ENCODE assay signal across 18 cellular contexts in the genomic region with DNA sequence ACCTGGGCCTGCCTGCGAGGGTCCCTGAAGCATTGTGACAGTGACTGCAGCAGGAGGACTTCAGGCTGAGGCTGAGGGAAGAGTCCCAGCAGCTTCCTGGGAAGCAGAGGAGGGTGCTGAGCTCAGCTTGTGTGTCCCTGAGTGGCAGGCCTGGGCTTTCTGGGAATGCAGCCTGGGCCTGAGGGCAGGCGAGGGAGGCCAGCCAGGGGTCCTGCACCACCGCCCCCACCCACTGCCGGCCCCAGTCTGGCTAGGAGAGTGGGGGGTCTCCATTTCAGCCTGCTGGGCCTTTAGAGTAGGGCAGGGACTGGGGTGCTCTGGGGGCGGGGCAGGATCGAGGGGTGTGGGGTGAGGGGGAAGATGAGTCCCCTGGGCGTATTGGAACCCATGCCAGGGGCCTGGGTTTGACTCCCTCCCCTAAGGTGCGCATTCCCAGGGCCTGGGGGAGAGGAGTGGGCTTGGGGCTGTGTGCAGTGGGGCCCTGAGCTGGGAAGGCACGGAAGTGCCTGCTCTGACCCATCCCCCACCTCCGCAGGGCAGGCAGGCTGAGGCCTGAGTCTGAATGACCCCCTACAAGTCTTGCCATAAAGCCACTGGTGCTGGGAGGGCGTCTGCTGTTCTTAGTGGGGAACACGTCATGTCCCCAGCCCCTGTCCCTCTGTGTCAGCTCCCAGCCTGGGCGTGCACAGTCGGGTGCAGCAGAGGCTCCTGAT. TPM values are rescaled to one million over a fixed set of nuclear protein-coding genes. Genes with fewer than 3 reads are reported as not detected.
DNase-seq lines count a peak whose midpoint lies in the region; ATAC-seq and TF ChIP-seq lines count a peak whose summit lies in the region.
"Had no signal": no experiment of that assay in that cellular context is flagged by ENCODE, and none has a peak within 500 bp of the region (broad histone marks: within the 10 kb centered on the region; RNA-seq: fewer than 3 reads in every experiment).

No MANE protein-coding gene starts in this region.

- H2AFZ ChIP-seq in smooth muscle cell (ENCODE audit: low read depth): no peak overlapping the region

- no peak overlapping the region for H3K27ac Mint-ChIP-seq in naive thymus-derived CD8-positive, alpha-beta T cell

- no peak for ATAC-seq in naive thymus-derived CD8-positive, alpha-beta T cell
- no peak for ATAC-seq in GM19452 (IDR thresholded peaks at IDR 0.05; ENCODE audit: unreplicated experiment)
- no peak for ATAC-seq in GM21786 (IDR thresholded peaks at IDR 0.05; ENCODE audit: unreplicated experiment)
- ATAC-seq: esophagus mucosa, pancreas had no signal

- peak overlapping the region; percentile 14; the same call in 1 of the 2 replicates for H3K27ac ChIP-seq in VCaP
- peak overlapping the region; percentile 98 for H3K27ac ChIP-seq in smooth muscle cell (ENCODE audit: low read depth)
- H3K27ac ChIP-seq in ovary: no peak overlapping the region
- H3K27ac ChIP-seq: pancreas had no signal

- DNase-seq in H7 (peak; percentile 77), islet precursor cell (peak; percentile 87), smooth muscle cell (lab: John Stamatoyannopoulos, UW; ENCODE audit: unreplicated experiment) (no peak), ovary (no peak)
- DNase-seq in naive thymus-derived CD8-positive, alpha-beta T cell: no peak
- DNase-seq: activated CD4-positive, CD25-positive, alpha-beta regulatory T cell; activated CD8-positive, alpha-beta memory T cell treated with anti-CD3 and anti-CD28 coated beads, Interleukin-2, amount 50 U/mL, for 48 hours; activated naive CD8-positive, alpha-beta T cell treated with anti-CD3 and anti-CD28 coated beads, Interleukin-2, amount 10 ng/mL, durations not matched to agents 7 days and 5 days; BE2C; DMS53; NCI-H2227 treated with DMSO at 0.1 percent for 48 hours; pancreas; stimulated activated CD4-positive, alpha-beta T cell treated with anti-CD3 and anti-CD28 coated beads, Interleukin-12 subunit alpha, Interleukin-12 subunit beta, amount 100 ng/mL, for 4 hours had no signal

- peaks cover 0 to 6% (median 0%) of the 10 kb centered on the region in 5 donors for H3K27me3 Mint-ChIP-seq in naive thymus-derived CD8-positive, alpha-beta T cell

- H3K9ac ChIP-seq in smooth muscle cell (ENCODE audit: low read depth): peak overlapping the region; percentile 37

- H3K27me3 ChIP-seq in H7 (ENCODE audit: control insufficient read depth, insufficient read depth, low read length) (no peaks in the 10 kb centered on the region), smooth muscle cell (ENCODE audit: low read depth) (no peaks in the 10 kb centered on the region), ovary (no peaks in the 10 kb centered on the region)
- H3K27me3 ChIP-seq: BE2C, pancreas had no signal

- no peaks in the 10 kb centered on the region for H3K36me3 Mint-ChIP-seq in naive thymus-derived CD8-positive, alpha-beta T cell
- H3K36me3 Mint-ChIP-seq: activated naive CD8-positive, alpha-beta T cell treated with anti-CD3 and anti-CD28 coated beads, Interleukin-2, amount 10 ng/mL, durations not matched to agents 7 days and 5 days had no signal

- H3K4me2 ChIP-seq in smooth muscle cell: peak overlapping the region; percentile 8

- H4K20me1 ChIP-seq in smooth muscle cell (ENCODE audit: low read depth): no peaks in the 10 kb centered on the region

- no peaks in the 10 kb centered on the region for H3F3A ChIP-seq in smooth muscle cell (ENCODE audit: low read depth)

- no peaks in the 10 kb centered on the region for H3K9me3 Mint-ChIP-seq in naive thymus-derived CD8-positive, alpha-beta T cell
- H3K9me3 Mint-ChIP-seq: activated naive CD8-positive, alpha-beta T cell treated with anti-CD3 and anti-CD28 coated beads, Interleukin-2, amount 10 ng/mL, durations not matched to agents 7 days and 5 days had no signal

- POLR2A ChIA-PET in naive thymus-derived CD8-positive, alpha-beta T cell (lab: Charles Lee): no interaction called here

- peaks cover 13% of the 10 kb centered on the region for H3K4me1 ChIP-seq in smooth muscle cell (ENCODE audit: low read depth)
- H3K4me1 ChIP-seq in ovary (ENCODE audit: insufficient read depth): peaks cover 4% of the 10 kb centered on the region

- no peaks in the 10 kb centered on the region for H3K79me2 ChIP-seq in smooth muscle cell (ENCODE audit: low read depth)

- H3K36me3 ChIP-seq in H7 (replicated peaks; ENCODE audit: control insufficient read depth, insufficient read depth, low read length) (no peaks in the 10 kb centered on the region), smooth muscle cell (ENCODE audit: low read depth) (no peaks in the 10 kb centered on the region), ovary (no peaks in the 10 kb centered on the region)
- H3K36me3 ChIP-seq: BE2C, pancreas had no signal

- no peak for TF ChIP-seq EP300 in ovary (IDR thresholded peaks at IDR 0.05)

- H3K4me3 ChIP-seq in H7 (ENCODE audit: insufficient read depth, low read depth, low read length) (no peak overlapping the region), smooth muscle cell (no peak overlapping the region), ovary (no peak overlapping the region)
- H3K4me3 ChIP-seq: pancreas had no signal

- WGBS in smooth muscle cell (ENCODE audit: low lambda C conversion rate): 56% methylated on average over 9 of the region's 14 CpGs
- WGBS in ovary, 3 donors: 83 to 89% (median 89%) methylated on average over 14 of the region's 14 CpGs

- no peak overlapping the region for H3K4me3 Mint-ChIP-seq in naive thymus-derived CD8-positive, alpha-beta T cell
- H3K4me3 Mint-ChIP-seq: activated naive CD8-positive, alpha-beta T cell treated with anti-CD3 and anti-CD28 coated beads, Interleukin-2, amount 10 ng/mL, durations not matched to agents 7 days and 5 days had no signal

- no peaks in the 10 kb centered on the region for H3K4me1 Mint-ChIP-seq in naive thymus-derived CD8-positive, alpha-beta T cell
- H3K4me1 Mint-ChIP-seq: activated naive CD8-positive, alpha-beta T cell treated with anti-CD3 and anti-CD28 coated beads, Interleukin-2, amount 10 ng/mL, durations not matched to agents 7 days and 5 days had no signal

- no peak for TF ChIP-seq CTCF in VCaP (conservative IDR thresholded peaks at IDR 0.05)
- no peak for TF ChIP-seq CTCF in smooth muscle cell (IDR thresholded peaks at IDR 0.05; ENCODE audit: borderline replicate concordance, insufficient read depth, poor library complexity, severe bottlenecking)
- TF ChIP-seq CTCF in ovary (IDR thresholded peaks at IDR 0.05): no peak

- H3K9me3 ChIP-seq in smooth muscle cell (replicated peaks; ENCODE audit: low read depth) (no peaks in the 10 kb centered on the region), ovary (no peaks in the 10 kb centered on the region)
- H3K9me3 ChIP-seq: BE2C, pancreas had no signal

- intact Hi-C loops in ovary (cut with DNase I): no loop called here

- no peak for TF ChIP-seq POLR2A in ovary (IDR thresholded peaks at IDR 0.05)

RNA-seq across cellular contexts. Expression of gene KRT80, which starts 46.4 kb away (rescaled TPM):
- total RNA-seq in H7 (2014; rRNA removed; shearing (Covaris generic)): not detected in 2 replicates
- total RNA-seq in smooth muscle cell (6.7 and 11.7 TPM in 2 replicates), ovary (10 to 100 TPM in 1 of 7 donors, 1 to 10 TPM in 2, under 1 TPM in 3, not detected in 1; 0.05 to 13.2 (median 0.99) TPM)
- polyA plus RNA-seq in smooth muscle cell (5.1 and 6.6 TPM in 2 replicates), ovary (1 to 10 TPM in 1 of 2 donors, under 1 TPM in 1; 0.11 to 6.2 TPM)
- total RNA-seq in naive thymus-derived CD8-positive, alpha-beta T cell: not detected
- not detected for polyA plus RNA-seq in naive thymus-derived CD8-positive, alpha-beta T cell
- total RNA-seq: activated naive CD8-positive, alpha-beta T cell treated with anti-CD3 and anti-CD28 coated beads, Interleukin-2, amount 10 ng/mL, durations not matched to agents 7 days and 5 days; subcutaneous adipose tissue had no signal

Comparison
In these comparisons a context has a peak if more than half of its experiments do, and no peak if none do; other contexts are left out.
1. DNase-seq: peak in H7 (single experiment) and islet precursor cell (single experiment); none in smooth muscle cell (single experiment), ovary (0 of 5) and naive thymus-derived CD8-positive, alpha-beta T cell (0 of 10).
2. H3K27ac ChIP-seq: peak in VCaP (single experiment) and smooth muscle cell (single experiment); none in ovary (0 of 2).